In genomic region chr7:20329389-20330175, GRCh38 we compare ENCODE assay signal across 1 cellular context.
A peak's percentile ranks its signal among the peaks of the same experiment; 100 is the strongest.
TF ChIP-seq lines count a peak whose summit lies in the region.

No MANE protein-coding gene starts in this region.

TF ChIP-seq in GM12878, 131 proteins besides CTCF, POLR2A, EP300 and RAD21 (continued from another document):
- no peak for TF ChIP-seq E2F4 (IDR thresholded peaks at IDR 0.05; ENCODE audit: low read depth, low read length)
- peak; percentile 17; the same call in 1 of the 2 replicates for TF ChIP-seq MAX (IDR thresholded peaks at IDR 0.05; ENCODE audit: low read depth, low read length)
- TF ChIP-seq SREBF2 (IDR thresholded peaks at IDR 0.05; ENCODE audit: low read length) = no peak
- TF ChIP-seq NFIC (IDR thresholded peaks at IDR 0.05; ENCODE audit: low read depth, low read length) = peak; percentile 86
- no peak for TF ChIP-seq SIX5 (IDR thresholded peaks at IDR 0.05; ENCODE audit: low read depth, low read length, severe bottlenecking)
- no peak for TF ChIP-seq SUZ12 (IDR thresholded peaks at IDR 0.05; ENCODE audit: unreplicated experiment)
- TF ChIP-seq CHD2 (IDR thresholded peaks at IDR 0.05; ENCODE audit: borderline replicate concordance, low read depth, low read length) = 0 out of 2 replicates have a peak, but pooled peaks have one; percentile 39
- TF ChIP-seq MTA2 (IDR thresholded peaks at IDR 0.05; ENCODE audit: low read depth) = peak; percentile 92
